In the genomic region with DNA sequence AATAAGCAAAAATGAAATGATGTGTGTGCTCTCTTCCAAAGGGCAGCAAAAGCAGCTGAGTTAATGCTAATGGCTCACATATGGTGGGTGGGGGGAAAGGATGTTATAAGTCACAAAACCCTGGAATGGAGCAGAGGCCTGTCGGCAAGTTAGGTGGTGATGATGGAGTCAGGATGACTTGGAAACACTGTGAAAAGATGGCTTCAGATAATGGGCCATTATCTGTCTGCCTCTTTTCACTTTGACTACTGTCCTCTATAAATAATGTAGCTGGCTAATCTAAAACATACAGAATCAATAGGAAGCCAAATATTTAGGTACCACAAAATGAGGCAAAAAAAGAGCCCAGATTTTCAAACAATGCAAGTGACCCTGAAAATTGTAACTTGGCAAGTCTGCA, we compare ENCODE assay signal across 23 cellular contexts.
DNase-seq lines count a peak whose midpoint lies in the region; ATAC-seq lines count a peak whose summit lies in the region.
"Had no signal": no experiment of that assay in that cellular context is flagged by ENCODE, and none has a peak within 500 bp of the region (broad histone marks: within the 10 kb centered on the region; RNA-seq: fewer than 3 reads in every experiment).

No MANE protein-coding gene starts in this region.

- no peak for ATAC-seq in GM19395 (IDR thresholded peaks at IDR 0.05; ENCODE audit: unreplicated experiment)
- ATAC-seq in activated CD8-positive, alpha-beta memory T cell treated with anti-CD3 and anti-CD28 coated beads, Interleukin-2, amount 10 ng/mL, durations not matched to agents 7 days and 5 days: no peak
- ATAC-seq: A549 had no signal

- CTCF ChIA-PET in activated CD8-positive, alpha-beta memory T cell treated with anti-CD3 and anti-CD28 coated beads, Interleukin-2, amount 10 ng/mL, durations not matched to agents 7 days and 5 days (lab: Charles Lee): no interaction called here

- H3K36me3 Mint-ChIP-seq in activated CD8-positive, alpha-beta memory T cell treated with anti-CD3 and anti-CD28 coated beads, Interleukin-2, amount 10 ng/mL, durations not matched to agents 7 days and 5 days: no peaks in the 10 kb centered on the region
- H3K36me3 Mint-ChIP-seq: CD14-positive monocyte had no signal

- H3K27ac ChIP-seq in angular gyrus (ENCODE audit: low read depth, low read length) (peak overlapping the region; percentile 83), cingulate gyrus (ENCODE audit: low read depth, low read length) (peak overlapping the region; percentile 77), substantia nigra (ENCODE audit: low read depth, low read length, poor library complexity, severe bottlenecking) (peak overlapping the region; percentile 96)
- H3K27ac ChIP-seq: A549; BLaER1 treated with 17β-estradiol and CSF1 and Interleukin-3, amounts not matched to agents 10 nM and 100 nM; GM23248 had no signal

- no peaks in the 10 kb centered on the region for H3K9me3 Mint-ChIP-seq in activated CD8-positive, alpha-beta memory T cell treated with anti-CD3 and anti-CD28 coated beads, Interleukin-2, amount 10 ng/mL, durations not matched to agents 7 days and 5 days (ENCODE audit: low read depth)
- H3K9me3 Mint-ChIP-seq: CD4-positive, alpha-beta T cell had no signal

- H3K27me3 Mint-ChIP-seq in activated CD8-positive, alpha-beta memory T cell treated with anti-CD3 and anti-CD28 coated beads, Interleukin-2, amount 10 ng/mL, durations not matched to agents 7 days and 5 days: peaks cover 21% of the 10 kb centered on the region

- H3K4me1 Mint-ChIP-seq in activated CD8-positive, alpha-beta memory T cell treated with anti-CD3 and anti-CD28 coated beads, Interleukin-2, amount 10 ng/mL, durations not matched to agents 7 days and 5 days: peaks cover 9% of the 10 kb centered on the region
- H3K4me1 Mint-ChIP-seq: CD14-positive monocyte had no signal

- DNase-seq in NCI-H69 (lab: John Stamatoyannopoulos, UW) (peak; percentile 66), substantia nigra (lab: John Stamatoyannopoulos, UW) (no peak), SIG-M5 (lab: John Stamatoyannopoulos, UW) (no peak)
- no peak for DNase-seq in activated CD8-positive, alpha-beta memory T cell treated with anti-CD3 and anti-CD28 coated beads, Interleukin-2, amount 10 ng/mL, durations not matched to agents 7 days and 5 days
- DNase-seq: 8988T; ACHN; AML-193; BE2C; Calu3; CD4-positive, alpha-beta T cell; COR-L47; DMS53; DMS79 treated with DMSO at 0.1 percent for 48 hours; GF-D8; GM23248; H7; HCEC 1CT had no signal

- no peak overlapping the region for H3K4me3 Mint-ChIP-seq in activated CD8-positive, alpha-beta memory T cell treated with anti-CD3 and anti-CD28 coated beads, Interleukin-2, amount 10 ng/mL, durations not matched to agents 7 days and 5 days
- H3K4me3 Mint-ChIP-seq: CD14-positive monocyte; CD4-positive, alpha-beta T cell had no signal

- H3K27ac Mint-ChIP-seq in activated CD8-positive, alpha-beta memory T cell treated with anti-CD3 and anti-CD28 coated beads, Interleukin-2, amount 10 ng/mL, durations not matched to agents 7 days and 5 days: no peak overlapping the region
- H3K27ac Mint-ChIP-seq: CD14-positive monocyte; CD4-positive, alpha-beta T cell had no signal
